ENCODE assay signal across 1 cellular context in the genomic region with DNA sequence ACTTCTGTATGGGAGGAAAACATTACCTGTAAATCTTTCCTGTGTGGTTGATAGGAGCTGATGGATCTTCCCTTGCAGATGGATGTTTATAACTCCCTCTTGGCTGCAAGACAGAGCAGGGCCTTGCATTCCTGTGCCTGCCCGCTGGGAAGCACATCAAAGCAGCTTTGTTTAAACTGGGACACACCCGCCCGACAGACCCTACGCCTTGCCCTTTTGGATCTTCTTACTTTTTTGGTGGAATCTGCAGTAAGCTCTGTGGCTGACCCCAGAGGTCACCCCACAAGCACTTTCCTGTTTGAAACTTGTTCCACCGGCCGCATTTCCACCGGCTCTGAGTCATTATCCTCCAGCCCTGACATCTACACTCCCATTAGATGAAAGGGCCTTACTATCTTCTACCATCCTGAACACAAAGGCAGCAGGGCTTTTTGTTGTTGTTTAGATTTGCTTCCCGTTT.
A peak's percentile ranks its signal among the peaks of the same experiment; 100 is the strongest.
TF ChIP-seq lines count a peak whose summit lies in the region.

No MANE protein-coding gene starts in this region.

TF ChIP-seq in HepG2, 621 proteins besides CTCF, POLR2A, EP300 and RAD21 (continued from another document and continues in another):
- TF ChIP-seq, protein P1, sequence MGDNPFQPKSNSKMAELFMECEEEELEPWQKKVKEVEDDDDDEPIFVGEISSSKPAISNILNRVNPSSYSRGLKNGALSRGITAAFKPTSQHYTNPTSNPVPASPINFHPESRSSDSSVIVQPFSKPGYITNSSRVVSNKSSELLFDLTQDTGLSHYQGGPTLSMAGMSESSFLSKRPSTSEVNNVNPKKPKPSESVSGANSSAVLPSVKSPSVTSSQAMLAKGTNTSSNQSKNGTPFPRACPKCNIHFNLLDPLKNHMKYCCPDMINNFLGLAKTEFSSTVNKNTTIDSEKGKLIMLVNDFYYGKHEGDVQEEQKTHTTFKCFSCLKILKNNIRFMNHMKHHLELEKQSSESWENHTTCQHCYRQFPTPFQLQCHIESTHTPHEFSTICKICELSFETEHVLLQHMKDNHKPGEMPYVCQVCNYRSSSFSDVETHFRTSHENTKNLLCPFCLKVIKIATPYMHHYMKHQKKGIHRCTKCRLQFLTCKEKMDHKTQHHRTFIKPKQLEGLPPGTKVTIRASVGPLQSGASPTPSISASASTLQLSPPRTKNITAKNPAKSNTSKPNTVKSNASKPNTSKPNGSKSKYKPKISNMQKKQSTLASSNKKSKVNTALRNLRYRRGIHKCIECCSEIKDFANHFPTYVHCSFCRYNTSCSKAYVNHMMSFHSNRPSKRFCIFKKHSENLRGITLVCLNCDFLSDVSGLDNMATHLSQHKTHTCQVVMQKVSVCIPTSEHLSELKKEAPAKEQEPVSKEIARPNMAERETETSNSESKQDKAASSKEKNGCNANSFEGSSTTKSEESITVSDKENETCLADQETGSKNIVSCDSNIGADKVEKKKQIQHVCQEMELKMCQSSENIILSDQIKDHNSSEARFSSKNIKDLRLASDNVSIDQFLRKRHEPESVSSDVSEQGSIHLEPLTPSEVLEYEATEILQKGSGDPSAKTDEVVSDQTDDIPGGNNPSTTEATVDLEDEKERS (CRISPR knock-in tag; IDR thresholded peaks at IDR 0.05): peak; percentile 55; the same call in 1 of the 2 replicates
- TF ChIP-seq PRPF4 (IDR thresholded peaks at IDR 0.05; ENCODE audit: low read depth, low read length, poor library complexity, severe bottlenecking) (no peak), CENPT (CRISPR knock-in tag; IDR thresholded peaks at IDR 0.05; ENCODE audit: low read depth) (no peak), DR1 (CRISPR knock-in tag; IDR thresholded peaks at IDR 0.05) (no peak), TCF7 (IDR thresholded peaks at IDR 0.05; ENCODE audit: low read depth) (peak; percentile 97), ZMYM3 (CRISPR knock-in tag; IDR thresholded peaks at IDR 0.05) (peak; percentile 65; the same call in 1 of the 2 replicates), RFXANK (CRISPR knock-in tag; IDR thresholded peaks at IDR 0.05) (no peak), ZSCAN22 (CRISPR knock-in tag; IDR thresholded peaks at IDR 0.05) (no peak), SOX13 (IDR thresholded peaks at IDR 0.05) (peak; percentile 75), SOX13 (CRISPR knock-in tag; conservative IDR thresholded peaks at IDR 0.05 in 1 of 2, IDR thresholded peaks at IDR 0.05 in 1 of 2) (peak in 1 of 2 experiments; percentile 91; a peak in 2 of 4 replicates), SIN3A (IDR thresholded peaks at IDR 0.05; ENCODE audit: borderline replicate concordance, low read depth, low read length) (no peak), GABPA (IDR thresholded peaks at IDR 0.05; ENCODE audit: low read depth, low read length) (no peak), GABPA (CRISPR knock-in tag; IDR thresholded peaks at IDR 0.05; ENCODE audit: low read depth) (no peak), ZNF264 (CRISPR knock-in tag; IDR thresholded peaks at IDR 0.05) (0 out of 2 replicates have a peak, but pooled peaks have one; percentile 36), ZNF235 (CRISPR knock-in tag; IDR thresholded peaks at IDR 0.05; ENCODE audit: borderline replicate concordance) (no peak), ASH2L (IDR thresholded peaks at IDR 0.05; ENCODE audit: insufficient read length, low read depth, low read length) (peak; percentile 58), SMAD9 (CRISPR knock-in tag; IDR thresholded peaks at IDR 0.05) (no peak), FOXA3 (CRISPR knock-in tag; IDR thresholded peaks at IDR 0.05) (peak; percentile 86), RELA (CRISPR knock-in tag; IDR thresholded peaks at IDR 0.05) (no peak), ZMYM2 (CRISPR knock-in tag; IDR thresholded peaks at IDR 0.05) (0 out of 2 replicates have a peak, but pooled peaks have one; percentile 61), MLLT10 (CRISPR knock-in tag; IDR thresholded peaks at IDR 0.05) (no peak), ZSCAN12 (CRISPR knock-in tag; IDR thresholded peaks at IDR 0.05) (no peak), SALL1 (CRISPR knock-in tag; IDR thresholded peaks at IDR 0.05) (peak; percentile 95), FOSL1 (CRISPR knock-in tag; IDR thresholded peaks at IDR 0.05; ENCODE audit: borderline replicate concordance) (peak; percentile 63; the same call in 1 of the 2 replicates), MED1 (CRISPR knock-in tag; IDR thresholded peaks at IDR 0.05) (peak; percentile 72), ZMAT3 (CRISPR knock-in tag; conservative IDR thresholded peaks at IDR 0.05) (no peak), TRIM24 (CRISPR knock-in tag; IDR thresholded peaks at IDR 0.05) (no peak), SYNCRIP (IDR thresholded peaks at IDR 0.05; ENCODE audit: insufficient read depth, low read depth, low read length) (no peak), ZNF724P (CRISPR knock-in tag; IDR thresholded peaks at IDR 0.05; ENCODE audit: borderline replicate concordance) (no peak), SIX4 (CRISPR knock-in tag; IDR thresholded peaks at IDR 0.05) (no peak; the same call in 1 of the 2 replicates), MAFG (CRISPR knock-in tag; IDR thresholded peaks at IDR 0.05) (no peak), SMC3 (IDR thresholded peaks at IDR 0.05; ENCODE audit: low read length) (peak; percentile 20; the same call in 1 of the 2 replicates), MIER3 (CRISPR knock-in tag; IDR thresholded peaks at IDR 0.05; ENCODE audit: borderline replicate concordance) (0 out of 2 replicates have a peak, but pooled peaks have one; percentile 51)
- TF ChIP-seq, protein P2, sequence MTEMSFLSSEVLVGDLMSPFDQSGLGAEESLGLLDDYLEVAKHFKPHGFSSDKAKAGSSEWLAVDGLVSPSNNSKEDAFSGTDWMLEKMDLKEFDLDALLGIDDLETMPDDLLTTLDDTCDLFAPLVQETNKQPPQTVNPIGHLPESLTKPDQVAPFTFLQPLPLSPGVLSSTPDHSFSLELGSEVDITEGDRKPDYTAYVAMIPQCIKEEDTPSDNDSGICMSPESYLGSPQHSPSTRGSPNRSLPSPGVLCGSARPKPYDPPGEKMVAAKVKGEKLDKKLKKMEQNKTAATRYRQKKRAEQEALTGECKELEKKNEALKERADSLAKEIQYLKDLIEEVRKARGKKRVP (CRISPR knock-in tag; IDR thresholded peaks at IDR 0.05): 0 out of 4 replicates have a peak, but pooled peaks of 1 of the 2 experiments have one; percentile 35
- TF ChIP-seq, protein P3, sequence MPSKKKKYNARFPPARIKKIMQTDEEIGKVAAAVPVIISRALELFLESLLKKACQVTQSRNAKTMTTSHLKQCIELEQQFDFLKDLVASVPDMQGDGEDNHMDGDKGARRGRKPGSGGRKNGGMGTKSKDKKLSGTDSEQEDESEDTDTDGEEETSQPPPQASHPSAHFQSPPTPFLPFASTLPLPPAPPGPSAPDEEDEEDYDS (CRISPR knock-in tag; IDR thresholded peaks at IDR 0.05): peak; percentile 26; the same call in 1 of the 2 replicates
- TF ChIP-seq, protein P4, sequence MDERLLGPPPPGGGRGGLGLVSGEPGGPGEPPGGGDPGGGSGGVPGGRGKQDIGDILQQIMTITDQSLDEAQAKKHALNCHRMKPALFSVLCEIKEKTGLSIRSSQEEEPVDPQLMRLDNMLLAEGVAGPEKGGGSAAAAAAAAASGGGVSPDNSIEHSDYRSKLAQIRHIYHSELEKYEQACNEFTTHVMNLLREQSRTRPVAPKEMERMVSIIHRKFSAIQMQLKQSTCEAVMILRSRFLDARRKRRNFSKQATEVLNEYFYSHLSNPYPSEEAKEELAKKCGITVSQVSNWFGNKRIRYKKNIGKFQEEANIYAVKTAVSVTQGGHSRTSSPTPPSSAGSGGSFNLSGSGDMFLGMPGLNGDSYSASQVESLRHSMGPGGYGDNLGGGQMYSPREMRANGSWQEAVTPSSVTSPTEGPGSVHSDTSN (CRISPR knock-in tag; IDR thresholded peaks at IDR 0.05): no peak
- TF ChIP-seq, protein P5, sequence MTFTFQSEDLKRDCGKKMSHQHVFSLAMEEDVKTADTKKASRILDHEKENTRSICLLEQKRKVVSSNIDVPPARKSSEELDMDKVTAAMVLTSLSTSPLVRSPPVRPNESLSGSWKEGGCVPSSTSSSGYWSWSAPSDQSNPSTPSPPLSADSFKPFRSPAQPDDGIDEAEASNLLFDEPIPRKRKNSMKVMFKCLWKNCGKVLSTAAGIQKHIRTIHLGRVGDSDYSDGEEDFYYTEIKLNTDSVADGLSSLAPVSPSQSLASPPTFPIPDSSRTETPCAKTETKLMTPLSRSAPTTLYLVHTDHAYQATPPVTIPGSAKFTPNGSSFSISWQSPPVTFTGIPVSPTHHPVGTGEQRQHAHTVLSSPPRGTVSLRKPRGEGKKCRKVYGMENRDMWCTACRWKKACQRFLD (CRISPR knock-in tag; IDR thresholded peaks at IDR 0.05; ENCODE audit: borderline replicate concordance): no peak
- TF ChIP-seq, protein P6, sequence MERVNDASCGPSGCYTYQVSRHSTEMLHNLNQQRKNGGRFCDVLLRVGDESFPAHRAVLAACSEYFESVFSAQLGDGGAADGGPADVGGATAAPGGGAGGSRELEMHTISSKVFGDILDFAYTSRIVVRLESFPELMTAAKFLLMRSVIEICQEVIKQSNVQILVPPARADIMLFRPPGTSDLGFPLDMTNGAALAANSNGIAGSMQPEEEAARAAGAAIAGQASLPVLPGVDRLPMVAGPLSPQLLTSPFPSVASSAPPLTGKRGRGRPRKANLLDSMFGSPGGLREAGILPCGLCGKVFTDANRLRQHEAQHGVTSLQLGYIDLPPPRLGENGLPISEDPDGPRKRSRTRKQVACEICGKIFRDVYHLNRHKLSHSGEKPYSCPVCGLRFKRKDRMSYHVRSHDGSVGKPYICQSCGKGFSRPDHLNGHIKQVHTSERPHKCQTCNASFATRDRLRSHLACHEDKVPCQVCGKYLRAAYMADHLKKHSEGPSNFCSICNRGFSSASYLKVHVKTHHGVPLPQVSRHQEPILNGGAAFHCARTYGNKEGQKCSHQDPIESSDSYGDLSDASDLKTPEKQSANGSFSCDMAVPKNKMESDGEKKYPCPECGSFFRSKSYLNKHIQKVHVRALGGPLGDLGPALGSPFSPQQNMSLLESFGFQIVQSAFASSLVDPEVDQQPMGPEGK (CRISPR knock-in tag; IDR thresholded peaks at IDR 0.05): peak; percentile 90
- TF ChIP-seq, protein P7, sequence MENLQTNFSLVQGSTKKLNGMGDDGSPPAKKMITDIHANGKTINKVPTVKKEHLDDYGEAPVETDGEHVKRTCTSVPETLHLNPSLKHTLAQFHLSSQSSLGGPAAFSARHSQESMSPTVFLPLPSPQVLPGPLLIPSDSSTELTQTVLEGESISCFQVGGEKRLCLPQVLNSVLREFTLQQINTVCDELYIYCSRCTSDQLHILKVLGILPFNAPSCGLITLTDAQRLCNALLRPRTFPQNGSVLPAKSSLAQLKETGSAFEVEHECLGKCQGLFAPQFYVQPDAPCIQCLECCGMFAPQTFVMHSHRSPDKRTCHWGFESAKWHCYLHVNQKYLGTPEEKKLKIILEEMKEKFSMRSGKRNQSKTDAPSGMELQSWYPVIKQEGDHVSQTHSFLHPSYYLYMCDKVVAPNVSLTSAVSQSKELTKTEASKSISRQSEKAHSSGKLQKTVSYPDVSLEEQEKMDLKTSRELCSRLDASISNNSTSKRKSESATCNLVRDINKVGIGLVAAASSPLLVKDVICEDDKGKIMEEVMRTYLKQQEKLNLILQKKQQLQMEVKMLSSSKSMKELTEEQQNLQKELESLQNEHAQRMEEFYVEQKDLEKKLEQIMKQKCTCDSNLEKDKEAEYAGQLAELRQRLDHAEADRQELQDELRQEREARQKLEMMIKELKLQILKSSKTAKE (CRISPR knock-in tag; IDR thresholded peaks at IDR 0.05; ENCODE audit: borderline replicate concordance): peak; percentile 70; the same call in 1 of the 2 replicates
- TF ChIP-seq, protein P8, sequence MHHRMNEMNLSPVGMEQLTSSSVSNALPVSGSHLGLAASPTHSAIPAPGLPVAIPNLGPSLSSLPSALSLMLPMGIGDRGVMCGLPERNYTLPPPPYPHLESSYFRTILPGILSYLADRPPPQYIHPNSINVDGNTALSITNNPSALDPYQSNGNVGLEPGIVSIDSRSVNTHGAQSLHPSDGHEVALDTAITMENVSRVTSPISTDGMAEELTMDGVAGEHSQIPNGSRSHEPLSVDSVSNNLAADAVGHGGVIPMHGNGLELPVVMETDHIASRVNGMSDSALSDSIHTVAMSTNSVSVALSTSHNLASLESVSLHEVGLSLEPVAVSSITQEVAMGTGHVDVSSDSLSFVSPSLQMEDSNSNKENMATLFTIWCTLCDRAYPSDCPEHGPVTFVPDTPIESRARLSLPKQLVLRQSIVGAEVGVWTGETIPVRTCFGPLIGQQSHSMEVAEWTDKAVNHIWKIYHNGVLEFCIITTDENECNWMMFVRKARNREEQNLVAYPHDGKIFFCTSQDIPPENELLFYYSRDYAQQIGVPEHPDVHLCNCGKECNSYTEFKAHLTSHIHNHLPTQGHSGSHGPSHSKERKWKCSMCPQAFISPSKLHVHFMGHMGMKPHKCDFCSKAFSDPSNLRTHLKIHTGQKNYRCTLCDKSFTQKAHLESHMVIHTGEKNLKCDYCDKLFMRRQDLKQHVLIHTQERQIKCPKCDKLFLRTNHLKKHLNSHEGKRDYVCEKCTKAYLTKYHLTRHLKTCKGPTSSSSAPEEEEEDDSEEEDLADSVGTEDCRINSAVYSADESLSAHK (CRISPR knock-in tag; IDR thresholded peaks at IDR 0.05; ENCODE audit: borderline replicate concordance): no peak
- TF ChIP-seq, protein P9, sequence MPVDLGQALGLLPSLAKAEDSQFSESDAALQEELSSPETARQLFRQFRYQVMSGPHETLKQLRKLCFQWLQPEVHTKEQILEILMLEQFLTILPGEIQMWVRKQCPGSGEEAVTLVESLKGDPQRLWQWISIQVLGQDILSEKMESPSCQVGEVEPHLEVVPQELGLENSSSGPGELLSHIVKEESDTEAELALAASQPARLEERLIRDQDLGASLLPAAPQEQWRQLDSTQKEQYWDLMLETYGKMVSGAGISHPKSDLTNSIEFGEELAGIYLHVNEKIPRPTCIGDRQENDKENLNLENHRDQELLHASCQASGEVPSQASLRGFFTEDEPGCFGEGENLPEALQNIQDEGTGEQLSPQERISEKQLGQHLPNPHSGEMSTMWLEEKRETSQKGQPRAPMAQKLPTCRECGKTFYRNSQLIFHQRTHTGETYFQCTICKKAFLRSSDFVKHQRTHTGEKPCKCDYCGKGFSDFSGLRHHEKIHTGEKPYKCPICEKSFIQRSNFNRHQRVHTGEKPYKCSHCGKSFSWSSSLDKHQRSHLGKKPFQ (CRISPR knock-in tag; IDR thresholded peaks at IDR 0.05; ENCODE audit: insufficient replicate concordance): no peak
